ENCODE assay signal across 9 cellular contexts in the genomic region with DNA sequence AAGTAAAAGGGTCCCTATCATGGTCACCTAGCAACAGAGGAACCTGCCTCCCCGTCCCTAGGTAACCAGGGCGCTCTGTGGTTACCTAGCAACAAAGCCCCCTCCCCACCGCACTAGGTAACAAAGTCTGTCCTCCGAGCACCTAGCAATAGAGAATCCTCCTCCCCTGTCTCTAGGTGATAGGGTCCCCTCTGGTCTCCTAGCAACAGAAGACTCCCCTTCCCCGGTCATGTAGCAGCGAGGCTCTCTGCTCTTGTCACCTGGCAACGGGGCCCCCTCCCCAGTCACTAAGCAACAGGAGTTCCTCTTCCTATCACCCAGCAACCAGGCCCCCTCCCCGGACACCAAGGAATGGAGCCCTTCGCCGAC. TPM values are rescaled to one million over a fixed set of nuclear protein-coding genes. Genes with fewer than 3 reads are reported as not detected.
DNase-seq lines count a peak whose midpoint lies in the region; ATAC-seq and TF ChIP-seq lines count a peak whose summit lies in the region.
"Had no signal": no experiment of that assay in that cellular context is flagged by ENCODE, and none has a peak within 500 bp of the region (broad histone marks: within the 10 kb centered on the region; RNA-seq: fewer than 3 reads in every experiment).

No MANE protein-coding gene starts in this region.

- DNase-seq in BE2C (no peak), right cardiac atrium (no peak), posterior cingulate gyrus (no peak), RKO (ENCODE audit: low spot score) (no peak), HCEC 1CT (no peak)

- ATAC-seq in right cardiac atrium = no peak

- H3K27me3 ChIP-seq in BE2C = no peaks in the 10 kb centered on the region
- H3K27me3 ChIP-seq in HUES48 (ENCODE audit: control insufficient read depth, insufficient read depth, low read length) = peaks cover 4% of the 10 kb centered on the region
- no peaks in the 10 kb centered on the region for H3K27me3 ChIP-seq in right cardiac atrium (ENCODE audit: control insufficient read depth, insufficient read depth)

- H3K27ac ChIP-seq in HUES48 (ENCODE audit: low read depth, low read length) = peak overlapping the region; percentile 64
- H3K27ac ChIP-seq in VCaP = peak overlapping the region; percentile 66
- H3K27ac ChIP-seq in right cardiac atrium (ENCODE audit: low read length) = peak overlapping the region; percentile 40
- H3K27ac ChIP-seq in skin epidermis = peak overlapping the region in 20 of 21 experiments; percentile 60 to 89 (median 82)

- H3K4me1 ChIP-seq in BE2C (peaks cover 3% of the 10 kb centered on the region), HUES48 (ENCODE audit: control insufficient read depth, insufficient read depth, low read length) (no peaks in the 10 kb centered on the region; the same call in 1 of the 2 replicates), right cardiac atrium (ENCODE audit: control insufficient read depth, insufficient read depth, low read length) (peaks cover 3% of the 10 kb centered on the region)

- H3K36me3 ChIP-seq in BE2C = no peaks in the 10 kb centered on the region
- no peaks in the 10 kb centered on the region for H3K36me3 ChIP-seq in HUES48 (ENCODE audit: control insufficient read depth, insufficient read depth, low read length)

- TF ChIP-seq CTCF in BE2C (IDR thresholded peaks at IDR 0.05; ENCODE audit: low read depth, low read length) (no peak), VCaP (conservative IDR thresholded peaks at IDR 0.05) (no peak)

- H3K4me3 ChIP-seq in BE2C (ENCODE audit: low read depth, low read length) (peak overlapping the region; percentile 75), HUES48 (ENCODE audit: low read depth, low read length) (peak overlapping the region; percentile 71), right cardiac atrium (ENCODE audit: low read length) (peak overlapping the region; percentile 52), skin epidermis (peak overlapping the region; percentile 46 to 81 (median 67))

- WGBS in right cardiac atrium = 6% methylated on average over 10 of the region's 10 CpGs

- intact Hi-C loops in right cardiac atrium (cut with DNase I) (no loop called here), posterior cingulate gyrus (cut with DNase I) (loop anchor here (2.0 kb wide), 1 partner anchor 34 kb away; the partner anchor contains the start of genes EMC10 and GARIN5A)

- H3K9me3 ChIP-seq in BE2C (no peaks in the 10 kb centered on the region), HUES48 (ENCODE audit: control insufficient read depth, insufficient read depth, low read length) (no peaks in the 10 kb centered on the region), right cardiac atrium (ENCODE audit: control insufficient read depth, low read length) (no peaks in the 10 kb centered on the region)

- H3K9ac ChIP-seq in HUES48 (ENCODE audit: low read depth, low read length) = no peak overlapping the region; the same call in 1 of the 2 replicates

RNA-seq across cellular contexts. Expression of gene JOSD2, which starts 0.3 kb away (rescaled TPM):
- 38.6 TPM for polyA plus RNA-seq in BE2C (2012; ENCODE audit: insufficient read depth, insufficient read length, low read depth)
- 10 to 100 TPM; 24.2 to 40.5 (median 39.5) TPM for total RNA-seq in right cardiac atrium
- polyA plus RNA-seq in right cardiac atrium = 55.2 TPM

RNA-seq across cellular contexts. Expression of gene ASPDH, which starts 3.0 kb away (rescaled TPM):
- polyA plus RNA-seq in BE2C (2012; ENCODE audit: insufficient read depth, insufficient read length, low read depth) = 13.9 TPM
- total RNA-seq in right cardiac atrium = not detected
- not detected for polyA plus RNA-seq in right cardiac atrium
- total RNA-seq: pulmonary artery endothelial cell had no signal

RNA-seq across cellular contexts. Expression of gene GARIN5A, which starts 34.0 kb away (rescaled TPM):
- not detected for polyA plus RNA-seq in BE2C (2012; ENCODE audit: insufficient read depth, insufficient read length, low read depth)
- total RNA-seq in right cardiac atrium = 1 to 10 TPM in 3 of 4 donors, under 1 TPM in 1; 0.86 to 2.3 (median 1.9) TPM
- 3.0 TPM for polyA plus RNA-seq in right cardiac atrium
- total RNA-seq: pulmonary artery endothelial cell had no signal

RNA-seq across cellular contexts. Expression of gene EMC10, which starts 34.4 kb away (rescaled TPM):
- polyA plus RNA-seq in BE2C (2012; ENCODE audit: insufficient read depth, insufficient read length, low read depth) = 327 TPM
- 100 to 1,000 TPM in 3 of 4 donors, 10 to 100 TPM in 1; 98.5 to 118 (median 104) TPM for total RNA-seq in right cardiac atrium
- 134 TPM for polyA plus RNA-seq in right cardiac atrium

RNA-seq across cellular contexts. Expression of gene LRRC4B, which starts 57.6 kb away (rescaled TPM):
- 7.9 TPM for polyA plus RNA-seq in BE2C (2012; ENCODE audit: insufficient read depth, insufficient read length, low read depth)
- 1 to 10 TPM; 1.2 to 3.2 (median 2.0) TPM for total RNA-seq in right cardiac atrium
- 1.6 TPM for polyA plus RNA-seq in right cardiac atrium
